ENCODE assay signal across 22 cellular contexts in genomic region chr1:3775248-3775497, GRCh38. TPM values are rescaled to one million over a fixed set of nuclear protein-coding genes. Genes with fewer than 3 reads are reported as not detected.
A peak's percentile ranks its signal among the peaks of the same experiment; 100 is the strongest.
DNase-seq lines count a peak whose midpoint lies in the region; ATAC-seq, FAIRE-seq and TF ChIP-seq lines count a peak whose summit lies in the region.
"Had no signal": no experiment of that assay in that cellular context is flagged by ENCODE, and none has a peak within 500 bp of the region (broad histone marks: within the 10 kb centered on the region; RNA-seq: fewer than 3 reads in every experiment).

No MANE protein-coding gene starts in this region.

- H3K9me3 ChIP-seq in right atrium auricular region (no peaks in the 10 kb centered on the region), SK-N-SH (no peaks in the 10 kb centered on the region), lower lobe of right lung (no peaks in the 10 kb centered on the region), transverse colon (no peaks in the 10 kb centered on the region), HAP-1 (no peaks in the 10 kb centered on the region)
- H3K9me3 ChIP-seq: esophagus squamous epithelium, sigmoid colon had no signal

- POLR2A ChIA-PET in SK-N-SH (lab: Yijun Ruan, JAX), result interaction anchor here (0.7 to 2.2 kb wide), 4 partner anchors 18 to 46 kb away, joined by 3 to 14 read pairs (median 6); partner anchors contain the start of gene LRRC47

- DNase-seq in right atrium auricular region (ENCODE audit: low spot score), result no peak
- no peak for DNase-seq in Right ventricle myocardium inferior (ENCODE audit: missing footprints)
- no peak for DNase-seq in SK-N-SH
- DNase-seq in lower lobe of right lung, result peak; percentile 46
- DNase-seq in transverse colon, result peak; percentile 14
- no peak for DNase-seq in HAP-1 (ENCODE audit: low spot score in 2 of 2)
- no peak for DNase-seq in H54 (ENCODE audit: insufficient read length, low spot score)
- DNase-seq in NCI-H1048 (lab: John Stamatoyannopoulos, UW), result no peak
- DNase-seq: activated CD8-positive, alpha-beta T cell treated with anti-CD3 and anti-CD28 coated beads, Interleukin-2, amount 10 ng/mL, durations not matched to agents 7 days and 5 days; activated naive CD8-positive, alpha-beta T cell treated with anti-CD3 and anti-CD28 coated beads for 36 hours; activated T-cell treated with anti-CD3 and anti-CD28 coated beads, Interleukin-2, amount 50 U/mL, for 48 hours; esophagus squamous epithelium; NCI-H1092; NCI-H2081 treated with DMSO at 0.1 percent for 48 hours; NCI-H524; PC-9; sigmoid colon; stimulated activated CD4-positive, alpha-beta T cell treated with anti-CD3 and anti-CD28 coated beads, Interleukin-1b, Interleukin-23, amount 100 ng/mL, for 48 hours had no signal

- no peak for ATAC-seq in Right ventricle myocardium inferior
- no peak for ATAC-seq in lower lobe of right lung

- H3K27me3 ChIP-seq in right atrium auricular region (no peaks in the 10 kb centered on the region), SK-N-SH (ENCODE audit: insufficient read depth) (no peaks in the 10 kb centered on the region), lower lobe of right lung (ENCODE audit: low read depth) (no peaks in the 10 kb centered on the region), transverse colon (peaks cover 20% of the 10 kb centered on the region), HAP-1 (ENCODE audit: low read depth) (no peaks in the 10 kb centered on the region)
- H3K27me3 ChIP-seq: brain microvascular endothelial cell, sigmoid colon had no signal

- in situ Hi-C loops in transverse colon (cut with MboI; ENCODE audit: low pct_ligation_motif_present in 1 of 4, low pct_unique_long_range_greater_than_20kb in 1 of 4, low sequenced_read_pairs in 3 of 4) (no loop called here), HAP-1 (cut with MboI; ENCODE audit: low sequenced_read_pairs) (no loop called here)

- no peaks in the 10 kb centered on the region for H4K20me1 ChIP-seq in SK-N-SH (ENCODE audit: insufficient read depth)

- H3F3A ChIP-seq in SK-N-SH (replicated peaks; ENCODE audit: insufficient read depth), result peaks cover 5% of the 10 kb centered on the region

- no peak overlapping the region for H2AFZ ChIP-seq in SK-N-SH (ENCODE audit: low read depth)
- H2AFZ ChIP-seq: PC-9 had no signal

- H3K27ac ChIP-seq in right atrium auricular region, result peak overlapping the region; percentile 90 to 93
- peak overlapping the region in 1 of 2 experiments; percentile 92; a peak in 2 of 4 replicates for H3K27ac ChIP-seq in SK-N-SH (ENCODE audit: low read depth in 2 of 2, low read length in 1 of 2)
- H3K27ac ChIP-seq in lower lobe of right lung, result no peak overlapping the region
- H3K27ac ChIP-seq in transverse colon, result peak overlapping the region in 1 of 4 donors; percentile 34
- H3K27ac ChIP-seq: brain microvascular endothelial cell, esophagus squamous epithelium, PC-9, sigmoid colon had no signal

- H3K36me3 ChIP-seq in right atrium auricular region (peaks cover 12% of the 10 kb centered on the region), SK-N-SH (replicated peaks in 1 of 2; ENCODE audit: control insufficient read depth in 1 of 2, insufficient read depth in 2 of 2, low read length in 1 of 2) (peaks cover 0 to 13% of the 10 kb centered on the region in 2 experiments), lower lobe of right lung (peaks cover 16% of the 10 kb centered on the region), transverse colon (peaks cover 0 to 8% (median 3%) of the 10 kb centered on the region in 4 donors), HAP-1 (replicated peaks) (peaks cover 14% of the 10 kb centered on the region)

- no peak for TF ChIP-seq EP300 in SK-N-SH (IDR thresholded peaks at IDR 0.05; ENCODE audit: borderline replicate concordance in 1 of 2, low read depth in 1 of 2, low read length in 1 of 2)
- TF ChIP-seq EP300 in transverse colon (IDR thresholded peaks at IDR 0.05; ENCODE audit: low read depth), result no peak

- WGBS in SK-N-SH (ENCODE audit: low lambda C conversion rate), result 70% methylated on average over 9 of the region's 10 CpGs
- WGBS in transverse colon (ENCODE audit: low coverage in 1 of 2), 2 donors, result 60% methylated on average over 10 of the region's 10 CpGs; no CpG with 5 or more reads in 1 of the 2 donors

- no peaks in the 10 kb centered on the region for H3K79me2 ChIP-seq in SK-N-SH (ENCODE audit: insufficient read depth)

- H3K9me2 ChIP-seq in SK-N-SH, result no peaks in the 10 kb centered on the region

- H3K4me3 ChIP-seq in right atrium auricular region (no peak overlapping the region), SK-N-SH (ENCODE audit: low read depth in 2 of 2, low read length in 1 of 2) (no peak overlapping the region), lower lobe of right lung (no peak overlapping the region), transverse colon (no peak overlapping the region), HAP-1 (no peak overlapping the region)
- H3K4me3 ChIP-seq: esophagus squamous epithelium, GM12878, PC-9, sigmoid colon had no signal

- CTCF ChIA-PET in SK-N-SH (lab: Yijun Ruan, JAX), result interaction anchor here (0.6 to 1.7 kb wide), 10 partner anchors 9 to 242 kb away, joined by 3 to 13 read pairs (median 4); no protein-coding TSS in a partner anchor

- TF ChIP-seq CTCF in right atrium auricular region (IDR thresholded peaks at IDR 0.05), result no peak
- TF ChIP-seq CTCF in SK-N-SH (IDR thresholded peaks at IDR 0.05), result no peak
- no peak for TF ChIP-seq CTCF in lower lobe of right lung (IDR thresholded peaks at IDR 0.05)
- no peak for TF ChIP-seq CTCF in transverse colon (IDR thresholded peaks at IDR 0.05)

- H3K9ac ChIP-seq in SK-N-SH, result no peak overlapping the region

- peak overlapping the region; percentile 24; the same call in 1 of the 2 replicates for H3K4me2 ChIP-seq in SK-N-SH
- H3K4me2 ChIP-seq: PC-9 had no signal

- no peak for TF ChIP-seq RAD21 in SK-N-SH (IDR thresholded peaks at IDR 0.05; ENCODE audit: low read length)

- intact Hi-C loops in Right ventricle myocardium inferior (cut with DNase I), result no loop called here
- intact Hi-C loops in lower lobe of right lung (cut with DNase I), result no loop called here
- intact Hi-C loops in transverse colon (cut with DNase I; ENCODE audit: low total_unique reads), result no loop called here

- no peak for FAIRE-seq in H54 (lab: Jason Lieb, UNC)
- FAIRE-seq: GM12878 had no signal

- H3K4me1 ChIP-seq in right atrium auricular region (peaks cover 0 to 59% of the 10 kb centered on the region in 2 donors), SK-N-SH (ENCODE audit: control insufficient read depth in 1 of 2, insufficient read depth in 2 of 2, low read depth in 1 of 2, low read length in 1 of 2) (peaks cover 0 to 67% of the 10 kb centered on the region in 2 experiments; a peak in 1 of 4 replicates), lower lobe of right lung (peaks cover 41% of the 10 kb centered on the region), transverse colon (peaks cover 9 to 36% (median 27%) of the 10 kb centered on the region in 4 donors), HAP-1 (peaks cover 5% of the 10 kb centered on the region)

- TF ChIP-seq POLR2A in transverse colon (IDR thresholded peaks at IDR 0.05) (no peak), H54 (IDR thresholded peaks at IDR 0.05; ENCODE audit: low read depth, low read length) (no peak)

TF ChIP-seq in SK-N-SH, 30 proteins besides CTCF, POLR2A, EP300 and RAD21 (continues in another document):
- TF ChIP-seq RCOR1 (IDR thresholded peaks at IDR 0.05; ENCODE audit: low read length) (no peak), RFX5 (IDR thresholded peaks at IDR 0.05; ENCODE audit: low read length) (no peak), GATA2 (CRISPR knock-in tag; IDR thresholded peaks at IDR 0.05) (no peak), PBX3 (IDR thresholded peaks at IDR 0.05) (no peak), FOXJ3 (CRISPR knock-in tag; IDR thresholded peaks at IDR 0.05) (no peak), MAX (IDR thresholded peaks at IDR 0.05; ENCODE audit: low read depth) (no peak), RXRA (IDR thresholded peaks at IDR 0.05; ENCODE audit: borderline replicate concordance, low read depth) (no peak), MXI1 (IDR thresholded peaks at IDR 0.05; ENCODE audit: low read depth, low read length) (no peak), ELF1 (IDR thresholded peaks at IDR 0.05) (no peak)

RNA-seq across cellular contexts. Expression of gene SMIM1, which starts 2.6 kb away (rescaled TPM):
- total RNA-seq in right atrium auricular region (10 to 100 TPM; 40.4 to 54.6 TPM), Right ventricle myocardium inferior (13.0 TPM), lower lobe of right lung (8.5 TPM), transverse colon (not detected)
- polyA plus RNA-seq in SK-N-SH (2012; rRNA removed), result 5.9 and 6.1 TPM in 2 replicates
- 3.7 and 5.5 TPM in 2 replicates for polyA plus RNA-seq in SK-N-SH (2012; cell fraction: cytosol; rRNA removed)
- 2.6 and 4.2 TPM in 2 replicates for polyA plus RNA-seq in SK-N-SH (2012; cell fraction: nucleus; rRNA removed)
- total RNA-seq: activated CD8-positive, alpha-beta T cell treated with anti-CD3 and anti-CD28 coated beads, Interleukin-2, amount 10 ng/mL, durations not matched to agents 7 days and 5 days; GM12878 had no signal

RNA-seq across cellular contexts. Expression of gene LRRC47, which starts 21.1 kb away (rescaled TPM):
- total RNA-seq in right atrium auricular region (10 to 100 TPM; 31.7 to 33.6 TPM), Right ventricle myocardium inferior (54.5 TPM), lower lobe of right lung (34.4 TPM), transverse colon (10 to 100 TPM; 30.6 to 50.5 (median 38.0) TPM)
- polyA plus RNA-seq in SK-N-SH (2012; rRNA removed), result 26.9 and 34.6 TPM in 2 replicates
- 25.0 and 31.4 TPM in 2 replicates for polyA plus RNA-seq in SK-N-SH (2012; cell fraction: cytosol; rRNA removed)
- 52.1 and 53.1 TPM in 2 replicates for polyA plus RNA-seq in SK-N-SH (2012; cell fraction: nucleus; rRNA removed)

RNA-seq across cellular contexts. Expression of gene CCDC27, which starts 22.9 kb away (rescaled TPM):
- total RNA-seq in right atrium auricular region (not detected), Right ventricle myocardium inferior (not detected), lower lobe of right lung (not detected), transverse colon (not detected)
- polyA plus RNA-seq in SK-N-SH (2012; rRNA removed), result not detected in 2 replicates
- not detected in 2 replicates for polyA plus RNA-seq in SK-N-SH (2012; cell fraction: cytosol; rRNA removed)
- polyA plus RNA-seq in SK-N-SH (2012; cell fraction: nucleus; rRNA removed), result not detected in 2 replicates
- total RNA-seq: activated CD8-positive, alpha-beta T cell treated with anti-CD3 and anti-CD28 coated beads, Interleukin-2, amount 10 ng/mL, durations not matched to agents 7 days and 5 days; activated naive CD8-positive, alpha-beta T cell treated with anti-CD3 and anti-CD28 coated beads for 36 hours; esophagus squamous epithelium; G401; GM12878; PC-9; sigmoid colon had no signal
- polyA plus RNA-seq: AG04450, sigmoid colon had no signal

Comparison
In these comparisons a context has a peak if more than half of its experiments do, and no peak if none do; other contexts are left out.
1. DNase-seq: peak in lower lobe of right lung (single experiment) and transverse colon (single experiment); none in right atrium auricular region (single experiment), Right ventricle myocardium inferior (single experiment), SK-N-SH (single experiment), HAP-1 (0 of 2), H54 (single experiment) and NCI-H1048 (single experiment).